In genomic region chr11:106051103-106051502, GRCh38 we compare ENCODE assay signal across 35 cellular contexts.
"Had no signal": no experiment of that assay in that cellular context is flagged by ENCODE, and none has a peak within 500 bp of the region (broad histone marks: within the 10 kb centered on the region; RNA-seq: fewer than 3 reads in every experiment).

No MANE protein-coding gene starts in this region.

- H3K9ac ChIP-seq: KMS-11 had no signal

- H3K4me3 ChIP-seq: MG63 had no signal

- H3K4me2 ChIP-seq: KMS-11 had no signal

- H3K27me3 ChIP-seq: MG63 had no signal

- H3K9me3 ChIP-seq: MG63 had no signal

- H3K36me3 ChIP-seq: MG63 had no signal

- H3K27ac ChIP-seq: KMS-11 had no signal

- DNase-seq: Karpas-422, Kasumi-1, KG1, MG63, MM.1S, MV-4-11, NCI-H1048, NCI-H1092, NCI-H1092 treated with DMSO at 0.1 percent for 48 hours, NCI-H1105, NCI-H1105 treated with DMSO at 0.1 percent for 48 hours, NCI-H1417, NCI-H1417 treated with DMSO at 0.1 percent for 48 hours, NCI-H1436, NCI-H1436 treated with DMSO at 0.1 percent for 48 hours, NCI-H146, NCI-H1694, NCI-H1694 treated with DMSO at 0.1 percent for 48 hours, NCI-H187, NCI-H187 treated with DMSO at 0.1 percent for 48 hours, NCI-H1930, NCI-H2029, NCI-H2029 treated with DMSO at 0.1 percent for 48 hours, NCI-H2081, NCI-H2081 treated with DMSO at 0.1 percent for 48 hours, NCI-H2107, NCI-H2171, NCI-H2171 treated with DMSO at 0.1 percent for 48 hours, NCI-H2227 treated with DMSO at 0.1 percent for 48 hours, NCI-H226, NCI-H345, NCI-H446, NCI-H446 treated with DMSO at 0.1 percent for 48 hours, NCI-H510A had no signal
